21 cellular contexts compared by ENCODE assay signal in the genomic region with DNA sequence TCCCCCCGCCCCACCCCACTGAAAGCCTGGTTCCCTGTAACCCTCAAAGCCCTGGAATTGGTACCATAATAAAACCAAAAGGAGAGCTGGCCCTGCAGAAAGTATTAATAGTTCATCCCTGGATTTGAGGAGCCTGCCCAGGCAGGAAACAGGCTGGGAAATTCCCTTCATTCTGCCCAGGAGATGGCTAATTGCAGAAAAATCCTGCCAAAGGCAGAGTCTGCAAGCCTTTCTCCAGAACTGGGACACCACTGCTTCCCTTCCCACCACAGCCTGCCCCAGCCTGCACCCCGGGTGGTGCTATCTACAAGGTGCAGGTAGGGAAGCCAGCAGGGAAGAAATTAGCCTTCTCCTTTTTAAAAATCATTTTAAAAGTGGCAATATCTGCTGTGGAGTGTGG. TPM values are rescaled to one million over a fixed set of nuclear protein-coding genes. Genes with fewer than 3 reads are reported as not detected.
DNase-seq lines count a peak whose midpoint lies in the region; ATAC-seq and TF ChIP-seq lines count a peak whose summit lies in the region.
"Had no signal": no experiment of that assay in that cellular context is flagged by ENCODE, and none has a peak within 500 bp of the region (broad histone marks: within the 10 kb centered on the region; RNA-seq: fewer than 3 reads in every experiment).

No MANE protein-coding gene starts in this region.

- H3K27me3 Mint-ChIP-seq in activated T-helper 1 cell treated with anti-CD3 and anti-CD28 coated beads, Interleukin-12 subunit alpha, Interleukin-12 subunit beta, Interleukin-2, Interleukin-4 antibody, amounts not matched to agents 30 ng/mL and 10 ng/mL and 1 ng/mL, durations not matched to agents 14 hours and 24 hours and 36 hours (ENCODE audit: insufficient read depth) = peaks cover 28% of the 10 kb centered on the region

- POLR2A ChIA-PET in AG04450 (lab: Yijun Ruan, JAX) = no interaction called here

- ATAC-seq in left ventricle myocardium superior (no peak), GM19463 (IDR thresholded peaks at IDR 0.05; ENCODE audit: unreplicated experiment) (no peak)
- ATAC-seq: activated T-cell treated with anti-CD3 and anti-CD28 coated beads, Interleukin-2, amount 50 U/mL, for 4 hours; HepG2; mucosa of descending colon had no signal

- no peaks in the 10 kb centered on the region for H3K36me3 ChIP-seq in breast epithelium
- H3K36me3 ChIP-seq: adrenal gland, thoracic aorta had no signal

- DNase-seq in AG04450 (ENCODE audit: low read depth, low spot score) (no peak), LHCN-M2 (ENCODE audit: low read depth) (peak; percentile 29), breast epithelium (ENCODE audit: low spot score in 2 of 2) (no peak), iris pigment epithelial cell (ENCODE audit: low read depth) (peak; percentile 63), left ventricle myocardium superior (no peak)
- no peak for DNase-seq in activated naive CD4-positive, alpha-beta T cell (lab: John Stamatoyannopoulos, UW)
- no peak for DNase-seq in activated T-helper 1 cell treated with anti-CD3 and anti-CD28 coated beads, Interleukin-12 subunit alpha, Interleukin-12 subunit beta, Interleukin-2, Interleukin-4 antibody, amounts not matched to agents 30 ng/mL and 10 ng/mL and 1 ng/mL, durations not matched to agents 14 hours and 24 hours and 36 hours (ENCODE audit: low spot score)
- DNase-seq: activated T-cell treated with anti-CD3 and anti-CD28 coated beads, Interleukin-2, amount 50 U/mL, for 4 hours; adrenal gland; immature natural killer cell; mucosa of descending colon; NCI-H1092; NCI-H524; PC-9 had no signal

- H3K4me3 Mint-ChIP-seq in activated T-helper 1 cell treated with anti-CD3 and anti-CD28 coated beads, Interleukin-12 subunit alpha, Interleukin-12 subunit beta, Interleukin-2, Interleukin-4 antibody, amounts not matched to agents 30 ng/mL and 10 ng/mL and 1 ng/mL, durations not matched to agents 14 hours and 24 hours and 36 hours = no peak overlapping the region
- H3K4me3 Mint-ChIP-seq: activated T-cell treated with anti-CD3 and anti-CD28 coated beads, Interleukin-2, amount 50 U/mL, for 4 hours; dendritic cell treated with granulocyte-macrophage colony-stimulating factor and Interleukin-4, amounts not matched to agents 40 ng/mL and 50 ng/mL, for 4 days; immature natural killer cell had no signal

- intact Hi-C loops in breast epithelium (cut with DNase I; ENCODE audit: low total_unique reads) = no loop called here
- intact Hi-C loops in left ventricle myocardium superior (cut with micrococcal nuclease) = no loop called here
- intact Hi-C loops in activated T-helper 1 cell treated with anti-CD3 and anti-CD28 coated beads, Interleukin-12 subunit alpha, Interleukin-12 subunit beta, Interleukin-2, Interleukin-4 antibody, amounts not matched to agents 30 ng/mL and 10 ng/mL and 1 ng/mL, durations not matched to agents 14 hours and 24 hours and 36 hours (cut with micrococcal nuclease) = no loop called here

- H3K36me3 Mint-ChIP-seq in activated T-helper 1 cell treated with anti-CD3 and anti-CD28 coated beads, Interleukin-12 subunit alpha, Interleukin-12 subunit beta, Interleukin-2, Interleukin-4 antibody, amounts not matched to agents 30 ng/mL and 10 ng/mL and 1 ng/mL, durations not matched to agents 14 hours and 24 hours and 36 hours (ENCODE audit: low read depth) = no peaks in the 10 kb centered on the region
- H3K36me3 Mint-ChIP-seq: immature natural killer cell had no signal

- no peak overlapping the region for H3K4me3 ChIP-seq in AG04450 (ENCODE audit: low read depth, low read length)
- H3K4me3 ChIP-seq in breast epithelium = no peak overlapping the region
- H3K4me3 ChIP-seq: adrenal gland, mucosa of descending colon, PC-9, thoracic aorta had no signal

- no peaks in the 10 kb centered on the region for H3K9me3 ChIP-seq in AG04450 (ENCODE audit: control insufficient read depth, insufficient read depth, low read length)
- H3K9me3 ChIP-seq in breast epithelium = no peaks in the 10 kb centered on the region
- H3K9me3 ChIP-seq: adrenal gland, mucosa of descending colon, thoracic aorta had no signal

- TF ChIP-seq CTCF in AG04450 (IDR thresholded peaks at IDR 0.05; ENCODE audit: low read depth, low read length) = no peak
- TF ChIP-seq CTCF in breast epithelium (IDR thresholded peaks at IDR 0.05) = no peak

- no peak for TF ChIP-seq POLR2A in breast epithelium (IDR thresholded peaks at IDR 0.05)

- no peak overlapping the region for H3K27ac Mint-ChIP-seq in activated T-helper 1 cell treated with anti-CD3 and anti-CD28 coated beads, Interleukin-12 subunit alpha, Interleukin-12 subunit beta, Interleukin-2, Interleukin-4 antibody, amounts not matched to agents 30 ng/mL and 10 ng/mL and 1 ng/mL, durations not matched to agents 14 hours and 24 hours and 36 hours
- H3K27ac Mint-ChIP-seq: immature natural killer cell, progenitor cell of endocrine pancreas had no signal

- H3K9me3 Mint-ChIP-seq in activated T-helper 1 cell treated with anti-CD3 and anti-CD28 coated beads, Interleukin-12 subunit alpha, Interleukin-12 subunit beta, Interleukin-2, Interleukin-4 antibody, amounts not matched to agents 30 ng/mL and 10 ng/mL and 1 ng/mL, durations not matched to agents 14 hours and 24 hours and 36 hours = peaks cover 3% of the 10 kb centered on the region
- H3K9me3 Mint-ChIP-seq: dendritic cell treated with granulocyte-macrophage colony-stimulating factor and Interleukin-4, amounts not matched to agents 40 ng/mL and 50 ng/mL, for 4 days; immature natural killer cell had no signal

- H3K4me1 Mint-ChIP-seq in activated T-helper 1 cell treated with anti-CD3 and anti-CD28 coated beads, Interleukin-12 subunit alpha, Interleukin-12 subunit beta, Interleukin-2, Interleukin-4 antibody, amounts not matched to agents 30 ng/mL and 10 ng/mL and 1 ng/mL, durations not matched to agents 14 hours and 24 hours and 36 hours (ENCODE audit: low read depth) = no peaks in the 10 kb centered on the region
- H3K4me1 Mint-ChIP-seq: immature natural killer cell had no signal

- H3K27ac ChIP-seq in AG04450 (ENCODE audit: low read depth, low read length) (peak overlapping the region; percentile 66), breast epithelium (peak overlapping the region; percentile 30 to 38)
- H3K27ac ChIP-seq: adrenal gland, PC-9 had no signal

- CTCF ChIA-PET in AG04450 (lab: Charles Lee) = interaction anchor here (1.4 to 4.2 kb wide), 2 partner anchors 11 to 185 kb away, joined by 3 to 21 read pairs; no protein-coding TSS in a partner anchor

- no peaks in the 10 kb centered on the region for H3K4me1 ChIP-seq in breast epithelium
- H3K4me1 ChIP-seq: adrenal gland had no signal

- H3K27me3 ChIP-seq in AG04450 (ENCODE audit: control insufficient read depth, insufficient read depth, low read length) (no peaks in the 10 kb centered on the region), breast epithelium (no peaks in the 10 kb centered on the region)
- H3K27me3 ChIP-seq: adrenal gland had no signal

RNA-seq across cellular contexts. Expression of a gene that starts 16.2 kb away (rescaled TPM):
- polyA plus RNA-seq in AG04450 (2011; rRNA removed) = not detected in 2 replicates
- not detected in 2 replicates for polyA minus RNA-seq in AG04450 (2011; rRNA and poly(A)+ RNA removed)
- total RNA-seq in LHCN-M2 (2014; rRNA removed) = not detected in 2 replicates
- not detected for polyA plus RNA-seq in LHCN-M2 (2012)
- not detected for total RNA-seq in breast epithelium
- total RNA-seq in left ventricle myocardium superior = not detected
- not detected in 2 replicates for total RNA-seq in activated T-helper 1 cell treated with anti-CD3 and anti-CD28 coated beads, Interleukin-12 subunit alpha, Interleukin-12 subunit beta, Interleukin-2, Interleukin-4 antibody, amounts not matched to agents 30 ng/mL and 10 ng/mL and 1 ng/mL, durations not matched to agents 14 hours and 24 hours and 36 hours
- total RNA-seq: activated T-cell treated with anti-CD3 and anti-CD28 coated beads, Interleukin-2, amount 50 U/mL, for 4 hours; frontal cortex; HepG2; mucosa of descending colon; PC-9; progenitor cell of endocrine pancreas; T-helper 1 cell treated with Interleukin-12 subunit alpha and Interleukin-12 subunit beta and Interleukin-4 antibody, amounts not matched to agents 30 ng/mL and 1 ng/mL, for 36 hours had no signal
- polyA plus RNA-seq: HepG2, immature natural killer cell had no signal

RNA-seq across cellular contexts. Expression of a gene that starts 38.0 kb away (rescaled TPM):
- not detected in 2 replicates for polyA plus RNA-seq in AG04450 (2011; rRNA removed)
- polyA minus RNA-seq in AG04450 (2011; rRNA and poly(A)+ RNA removed) = not detected in 2 replicates
- total RNA-seq in LHCN-M2 (2014; rRNA removed) (not detected in 2 replicates), breast epithelium (not detected), left ventricle myocardium superior (not detected)
- 0.07 TPM for polyA plus RNA-seq in LHCN-M2 (2012)
- total RNA-seq in activated T-helper 1 cell treated with anti-CD3 and anti-CD28 coated beads, Interleukin-12 subunit alpha, Interleukin-12 subunit beta, Interleukin-2, Interleukin-4 antibody, amounts not matched to agents 30 ng/mL and 10 ng/mL and 1 ng/mL, durations not matched to agents 14 hours and 24 hours and 36 hours = not detected in 2 replicates
- total RNA-seq: activated T-cell treated with anti-CD3 and anti-CD28 coated beads, Interleukin-2, amount 50 U/mL, for 4 hours; frontal cortex; HepG2; mucosa of descending colon; PC-9; progenitor cell of endocrine pancreas; T-helper 1 cell treated with Interleukin-12 subunit alpha and Interleukin-12 subunit beta and Interleukin-4 antibody, amounts not matched to agents 30 ng/mL and 1 ng/mL, for 36 hours had no signal
- polyA plus RNA-seq: HepG2, immature natural killer cell had no signal

Comparison
In these comparisons a context has a peak if more than half of its experiments do, and no peak if none do; other contexts are left out.
1. DNase-seq: peak in LHCN-M2 (single experiment) and iris pigment epithelial cell (single experiment); none in AG04450 (single experiment), breast epithelium (0 of 2), left ventricle myocardium superior (single experiment), activated naive CD4-positive, alpha-beta T cell (0 of 4) and activated T-helper 1 cell treated with anti-CD3 and anti-CD28 coated beads, Interleukin-12 subunit alpha, Interleukin-12 subunit beta, Interleukin-2, Interleukin-4 antibody, amounts not matched to agents 30 ng/mL and 10 ng/mL and 1 ng/mL, durations not matched to agents 14 hours and 24 hours and 36 hours (single experiment).